In the genomic region with DNA sequence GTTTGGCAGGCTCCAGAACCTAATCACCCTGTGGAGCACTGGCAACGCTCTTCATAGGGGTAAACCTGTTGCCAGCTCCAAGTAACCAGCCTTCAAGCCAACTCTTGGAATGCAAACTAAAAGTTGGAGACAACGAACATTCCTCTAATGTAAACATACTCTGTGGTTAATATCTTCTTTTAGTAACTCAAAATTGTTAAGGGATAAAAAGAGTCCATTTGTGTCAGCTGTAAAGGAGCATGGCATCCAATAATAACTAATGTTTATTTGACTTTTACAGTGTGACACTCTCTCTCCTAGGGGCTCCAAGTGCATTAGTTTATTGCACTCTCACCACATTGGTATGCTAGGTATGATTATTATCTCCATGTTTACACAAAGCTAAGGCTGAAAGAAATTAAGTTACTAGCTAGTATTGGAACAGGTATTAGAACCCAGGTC, we compare ENCODE assay signal across 1 cellular context.
TF ChIP-seq lines count a peak whose summit lies in the region.

No MANE protein-coding gene starts in this region.

TF ChIP-seq in HEK293, 187 proteins besides CTCF, POLR2A, EP300 and RAD21 (continued from another document):
- TF ChIP-seq, protein P1, sequence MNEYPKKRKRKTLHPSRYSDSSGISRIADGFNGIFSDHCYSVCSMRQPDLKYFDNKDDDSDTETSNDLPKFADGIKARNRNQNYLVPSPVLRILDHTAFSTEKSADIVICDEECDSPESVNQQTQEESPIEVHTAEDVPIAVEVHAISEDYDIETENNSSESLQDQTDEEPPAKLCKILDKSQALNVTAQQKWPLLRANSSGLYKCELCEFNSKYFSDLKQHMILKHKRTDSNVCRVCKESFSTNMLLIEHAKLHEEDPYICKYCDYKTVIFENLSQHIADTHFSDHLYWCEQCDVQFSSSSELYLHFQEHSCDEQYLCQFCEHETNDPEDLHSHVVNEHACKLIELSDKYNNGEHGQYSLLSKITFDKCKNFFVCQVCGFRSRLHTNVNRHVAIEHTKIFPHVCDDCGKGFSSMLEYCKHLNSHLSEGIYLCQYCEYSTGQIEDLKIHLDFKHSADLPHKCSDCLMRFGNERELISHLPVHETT (tag by site-specific recombination; IDR thresholded peaks at IDR 0.05), result no peak
- TF ChIP-seq ZNF394 (tag by site-specific recombination; IDR thresholded peaks at IDR 0.05; ENCODE audit: borderline replicate concordance), result no peak
- no peak for TF ChIP-seq SP3 (tag by site-specific recombination; IDR thresholded peaks at IDR 0.05)
- peak; percentile 42; the same call in 1 of the 2 replicates for TF ChIP-seq ZNF629 (tag by site-specific recombination; IDR thresholded peaks at IDR 0.05)
- TF ChIP-seq ZNF138 (tag by site-specific recombination; IDR thresholded peaks at IDR 0.05; ENCODE audit: borderline replicate concordance), result no peak
- TF ChIP-seq HOXA7 (CRISPR knock-in tag; IDR thresholded peaks at IDR 0.05; ENCODE audit: borderline replicate concordance), result no peak
- TF ChIP-seq SCRT2 (tag by site-specific recombination; IDR thresholded peaks at IDR 0.05), result peak; percentile 84
- TF ChIP-seq, protein P2, sequence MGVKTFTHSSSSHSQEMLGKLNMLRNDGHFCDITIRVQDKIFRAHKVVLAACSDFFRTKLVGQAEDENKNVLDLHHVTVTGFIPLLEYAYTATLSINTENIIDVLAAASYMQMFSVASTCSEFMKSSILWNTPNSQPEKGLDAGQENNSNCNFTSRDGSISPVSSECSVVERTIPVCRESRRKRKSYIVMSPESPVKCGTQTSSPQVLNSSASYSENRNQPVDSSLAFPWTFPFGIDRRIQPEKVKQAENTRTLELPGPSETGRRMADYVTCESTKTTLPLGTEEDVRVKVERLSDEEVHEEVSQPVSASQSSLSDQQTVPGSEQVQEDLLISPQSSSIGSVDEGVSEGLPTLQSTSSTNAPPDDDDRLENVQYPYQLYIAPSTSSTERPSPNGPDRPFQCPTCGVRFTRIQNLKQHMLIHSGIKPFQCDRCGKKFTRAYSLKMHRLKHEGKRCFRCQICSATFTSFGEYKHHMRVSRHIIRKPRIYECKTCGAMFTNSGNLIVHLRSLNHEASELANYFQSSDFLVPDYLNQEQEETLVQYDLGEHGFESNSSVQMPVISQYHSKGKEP (tag by site-specific recombination; IDR thresholded peaks at IDR 0.05), result peak; percentile 59; the same call in 1 of the 2 replicates
- TF ChIP-seq, protein P3, sequence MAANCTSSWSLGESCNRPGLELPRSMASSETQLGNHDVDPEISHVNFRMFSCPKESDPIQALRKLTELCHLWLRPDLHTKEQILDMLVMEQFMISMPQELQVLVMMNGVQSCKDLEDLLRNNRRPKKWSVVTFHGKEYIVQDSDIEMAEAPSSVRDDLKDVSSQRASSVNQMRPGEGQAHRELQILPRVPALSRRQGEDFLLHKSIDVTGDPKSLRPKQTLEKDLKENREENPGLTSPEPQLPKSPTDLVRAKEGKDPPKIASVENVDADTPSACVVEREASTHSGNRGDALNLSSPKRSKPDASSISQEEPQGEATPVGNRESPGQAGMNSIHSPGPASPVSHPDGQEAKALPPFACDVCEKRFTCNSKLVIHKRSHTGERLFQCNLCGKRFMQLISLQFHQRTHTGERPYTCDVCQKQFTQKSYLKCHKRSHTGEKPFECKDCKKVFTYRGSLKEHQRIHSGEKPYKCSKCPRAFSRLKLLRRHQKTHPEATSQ (tag by site-specific recombination; IDR thresholded peaks at IDR 0.05), result no peak
- no peak for TF ChIP-seq ZIC2 (tag by site-specific recombination; IDR thresholded peaks at IDR 0.05)
- TF ChIP-seq HOXD13 (CRISPR knock-in tag; IDR thresholded peaks at IDR 0.05; ENCODE audit: borderline replicate concordance), result peak; percentile 92
- peak; percentile 21; the same call in 1 of the 2 replicates for TF ChIP-seq BCL11A (tag by site-specific recombination; IDR thresholded peaks at IDR 0.05; ENCODE audit: low read depth)
- no peak for TF ChIP-seq ZNF624 (tag by site-specific recombination; IDR thresholded peaks at IDR 0.05)
- TF ChIP-seq ZNF155 (tag by site-specific recombination; IDR thresholded peaks at IDR 0.05), result no peak
- no peak for TF ChIP-seq ZNF248 (tag by site-specific recombination; IDR thresholded peaks at IDR 0.05)
- TF ChIP-seq ZNF843 (tag by site-specific recombination; IDR thresholded peaks at IDR 0.05), result 0 out of 2 replicates have a peak, but pooled peaks have one; percentile 14
- TF ChIP-seq ZNF121 (tag by site-specific recombination; IDR thresholded peaks at IDR 0.05), result no peak
